ENCODE assay signal across 8 cellular contexts in the genomic region with DNA sequence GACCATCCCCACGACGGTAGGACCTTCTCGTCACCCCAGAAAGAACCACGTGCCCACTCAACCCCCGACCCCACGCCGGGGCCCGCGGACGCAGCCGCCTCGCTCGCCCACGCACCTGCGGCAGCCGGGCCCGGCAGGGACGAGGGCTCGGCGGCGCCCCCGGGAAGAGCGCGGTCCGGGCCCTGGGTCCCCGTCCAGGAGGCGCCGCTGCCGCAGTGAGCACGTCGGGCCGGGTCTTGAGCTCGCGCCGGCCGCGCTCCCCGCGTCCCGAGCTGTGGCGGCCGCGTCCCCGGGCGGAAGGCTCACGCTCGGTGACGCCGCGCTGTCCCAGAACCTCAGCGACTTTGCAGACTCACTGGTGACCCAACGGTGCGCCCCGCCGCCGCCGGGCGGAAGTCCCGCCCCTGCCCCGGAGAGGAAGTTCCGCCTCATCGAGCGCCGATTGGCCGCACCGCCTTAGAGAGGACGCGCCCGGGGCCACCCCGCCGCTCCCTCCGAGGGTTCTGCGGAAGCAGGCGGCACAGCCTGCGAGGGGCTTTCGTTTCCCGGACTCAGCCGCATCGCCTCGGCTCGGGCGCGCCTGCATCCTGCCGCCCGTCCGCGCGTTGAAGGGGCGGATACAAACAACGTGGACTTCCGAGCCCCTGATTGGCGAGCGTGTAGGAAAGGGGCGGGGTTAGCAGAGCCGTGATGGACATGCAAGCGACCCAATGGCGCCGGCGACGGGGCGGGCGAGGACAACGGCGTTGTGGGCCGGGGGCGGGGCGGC. TPM values are rescaled to one million over a fixed set of nuclear protein-coding genes. Genes with fewer than 3 reads are reported as not detected.
A peak's percentile ranks its signal among the peaks of the same experiment; 100 is the strongest.
DNase-seq lines count a peak whose midpoint lies in the region; ATAC-seq, FAIRE-seq and TF ChIP-seq lines count a peak whose summit lies in the region.

No MANE protein-coding gene starts in this region.

- H3K36me3 ChIP-seq in Loucy (ENCODE audit: insufficient read depth, low read length) = no peaks in the 10 kb centered on the region
- H3K36me3 ChIP-seq in RWPE2 (ENCODE audit: low read depth) = no peaks in the 10 kb centered on the region

- peak overlapping the region; percentile 85 for H3K9ac ChIP-seq in Loucy (ENCODE audit: low read depth, low read length, poor library complexity, severe bottlenecking)

- TF ChIP-seq CTCF in Loucy (conservative IDR thresholded peaks at IDR 0.05; ENCODE audit: low read length) (no peak), RWPE2 (IDR thresholded peaks at IDR 0.05; ENCODE audit: poor library complexity, severe bottlenecking) (no peak), fibroblast of the aortic adventitia (IDR thresholded peaks at IDR 0.05; ENCODE audit: insufficient read depth, low read length) (no peak), nephron progenitor cell (IDR thresholded peaks at IDR 0.05) (no peak)

- peak overlapping the region; percentile 98 for H3K4me3 Mint-ChIP-seq in nephron progenitor cell

- H3K27me3 ChIP-seq in Loucy (ENCODE audit: insufficient read depth, low read length, poor library complexity, severe bottlenecking) (no peaks in the 10 kb centered on the region), RWPE2 (ENCODE audit: insufficient read depth, poor library complexity, severe bottlenecking) (no peaks in the 10 kb centered on the region)

- H3K27ac Mint-ChIP-seq in nephron progenitor cell = peak overlapping the region; percentile 99

- DNase-seq in ELR (ENCODE audit: low read depth) = peak; percentile 92
- DNase-seq in H54 (ENCODE audit: insufficient read length, low spot score) = peak; percentile 88
- DNase-seq in RWPE2 (ENCODE audit: low spot score) = peak; percentile 96
- peak; percentile 97 for DNase-seq in activated effector memory CD4-positive, alpha-beta T cell treated with Interleukin-2 at 50 U/mL for 16 hours
- peak; percentile 95 for DNase-seq in fibroblast of the aortic adventitia (ENCODE audit: low read depth)
- peak; percentile 98 for DNase-seq in nephron progenitor cell
- peak; percentile 99 for DNase-seq in stimulated activated naive CD8-positive, alpha-beta T cell treated with anti-CD3 and anti-CD28 coated beads, Interleukin-15, Interleukin-2, amounts not matched to agents 100 U/mL and 50 U/mL, for 24 hours

- H3K4me2 ChIP-seq in Loucy (ENCODE audit: low read depth, low read length, poor library complexity, severe bottlenecking) = peak overlapping the region; percentile 75

- ATAC-seq in RWPE2 (ENCODE audit: low read depth) = peak; percentile 64
- ATAC-seq in stimulated activated naive CD8-positive, alpha-beta T cell treated with anti-CD3 and anti-CD28 coated beads, Interleukin-15, Interleukin-2, amounts not matched to agents 100 U/mL and 50 U/mL, for 24 hours = peak; percentile 77

- H3K27ac ChIP-seq in RWPE2 (ENCODE audit: poor library complexity, severe bottlenecking) = peak overlapping the region; percentile 87

- H3K79me2 ChIP-seq in Loucy (ENCODE audit: insufficient read depth, low read length) = peaks cover 46% of the 10 kb centered on the region; the same call in 1 of the 2 replicates

- FAIRE-seq in H54 (lab: Jason Lieb, UNC) = no peak

- H3K9me2 ChIP-seq in Loucy (replicated peaks; ENCODE audit: low read depth, low read length) = no peaks in the 10 kb centered on the region

- peaks cover 6% of the 10 kb centered on the region for H4K20me1 ChIP-seq in Loucy (ENCODE audit: insufficient read depth, low read length, poor library complexity, severe bottlenecking)

- peaks cover 7% of the 10 kb centered on the region for H3K27me3 Mint-ChIP-seq in nephron progenitor cell (ENCODE audit: low read depth, poor library complexity)

- H3F3A ChIP-seq in Loucy (ENCODE audit: low read depth) = no peaks in the 10 kb centered on the region

- peaks cover 7% of the 10 kb centered on the region for H3K36me3 Mint-ChIP-seq in nephron progenitor cell (ENCODE audit: low read depth)

- peak overlapping the region; percentile 78 for H2AFZ ChIP-seq in Loucy (ENCODE audit: low read length)

- peak; percentile 86 for TF ChIP-seq POLR2A in H54 (IDR thresholded peaks at IDR 0.05; ENCODE audit: low read depth, low read length)

- no peaks in the 10 kb centered on the region for H3K9me3 ChIP-seq in Loucy (ENCODE audit: insufficient read depth, low read depth, low read length)
- no peaks in the 10 kb centered on the region for H3K9me3 ChIP-seq in RWPE2 (ENCODE audit: severe bottlenecking)

- H3K9me3 Mint-ChIP-seq in nephron progenitor cell = no peaks in the 10 kb centered on the region

- H3K4me3 ChIP-seq in Loucy (ENCODE audit: low read length, poor library complexity, severe bottlenecking) = peak overlapping the region; percentile 83
- H3K4me3 ChIP-seq in RWPE2 (ENCODE audit: severe bottlenecking) = peak overlapping the region; percentile 57
- H3K4me3 ChIP-seq in fibroblast of the aortic adventitia (ENCODE audit: low read depth, low read length) = peak overlapping the region; percentile 84

- peaks cover 60% of the 10 kb centered on the region for H3K4me1 Mint-ChIP-seq in nephron progenitor cell

- H3K4me1 ChIP-seq in Loucy (ENCODE audit: insufficient read depth, low read length, poor library complexity, severe bottlenecking) (peaks cover 25% of the 10 kb centered on the region), RWPE2 (ENCODE audit: insufficient read depth, poor library complexity, severe bottlenecking) (peaks cover 26% of the 10 kb centered on the region)

RNA-seq across cellular contexts. Expression of a gene that starts 0.8 kb away (rescaled TPM):
- 12.0 and 14.6 TPM in 2 replicates for total RNA-seq in fibroblast of the aortic adventitia (ENCODE audit: low replicate concordance)

RNA-seq across cellular contexts. Expression of a gene that starts 19.3 kb away (rescaled TPM):
- 20.7 and 29.1 TPM in 2 replicates for total RNA-seq in fibroblast of the aortic adventitia (ENCODE audit: low replicate concordance)

RNA-seq across cellular contexts. Expression of a gene that starts 22.3 kb away (rescaled TPM):
- 2.0 and 2.5 TPM in 2 replicates for total RNA-seq in fibroblast of the aortic adventitia (ENCODE audit: low replicate concordance)

RNA-seq across cellular contexts. Expression of a gene that starts 28.9 kb away (rescaled TPM):
- total RNA-seq in fibroblast of the aortic adventitia (ENCODE audit: low replicate concordance) = not detected in 2 replicates

RNA-seq across cellular contexts. Expression of a gene that starts 41.7 kb away (rescaled TPM):
- 0.18 and 0.25 TPM in 2 replicates for total RNA-seq in fibroblast of the aortic adventitia (ENCODE audit: low replicate concordance)

Comparison
In these comparisons a context has a peak if more than half of its experiments do, and no peak if none do; other contexts are left out.
1. Peak in every context shown above with its lines: DNase-seq, ATAC-seq, H3K4me3 ChIP-seq and H3K27ac ChIP-seq.